Comparison of ENCODE assay signal across 12 cellular contexts in the genomic region with DNA sequence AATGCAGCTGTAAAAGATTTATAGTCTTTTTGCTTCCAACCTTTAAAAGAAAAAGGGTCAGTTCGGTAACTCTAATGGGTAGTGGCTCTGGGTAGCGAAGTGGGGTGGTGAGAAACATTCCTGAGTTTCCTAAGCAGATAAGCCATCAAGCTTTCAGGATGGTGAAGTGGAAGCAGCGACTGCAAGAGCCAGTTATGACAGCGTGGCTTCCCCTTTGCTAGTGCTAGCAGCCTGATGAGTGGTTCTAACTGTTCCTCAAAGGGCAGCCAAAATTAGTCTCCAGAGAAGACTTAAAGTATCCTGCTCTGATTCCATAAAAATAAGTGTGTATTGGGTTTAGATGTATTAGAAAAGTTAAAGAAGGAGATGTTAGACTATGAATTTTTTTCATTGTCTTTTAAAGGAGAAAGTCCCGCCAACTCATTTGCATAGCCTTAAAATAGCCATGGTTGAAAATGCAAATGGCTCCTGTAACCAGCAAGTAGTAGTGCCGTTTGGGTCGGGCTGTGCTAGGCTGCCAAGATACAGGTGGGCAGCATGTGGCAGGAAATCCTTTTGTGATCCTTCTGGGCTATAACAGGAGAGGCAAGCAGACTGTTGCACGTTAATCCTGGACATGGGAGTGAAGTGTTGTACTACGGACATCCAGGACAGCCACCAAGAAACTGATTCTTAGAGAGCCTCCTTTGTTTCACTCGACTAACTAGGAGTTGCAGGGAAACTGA. TPM values are rescaled to one million over a fixed set of nuclear protein-coding genes. Genes with fewer than 3 reads are reported as not detected.
A peak's percentile ranks its signal among the peaks of the same experiment; 100 is the strongest.
DNase-seq lines count a peak whose midpoint lies in the region; ATAC-seq, FAIRE-seq and TF ChIP-seq lines count a peak whose summit lies in the region.
"Had no signal": no experiment of that assay in that cellular context is flagged by ENCODE, and none has a peak within 500 bp of the region (broad histone marks: within the 10 kb centered on the region; RNA-seq: fewer than 3 reads in every experiment).

No MANE protein-coding gene starts in this region.

- H3K9me3 Mint-ChIP-seq in astrocyte (ENCODE audit: unreplicated experiment), result no peaks in the 10 kb centered on the region
- H3K9me3 Mint-ChIP-seq: activated naive CD8-positive, alpha-beta T cell treated with anti-CD3 and anti-CD28 coated beads for 36 hours had no signal

- H3K4me1 ChIP-seq in astrocyte (ENCODE audit: insufficient read depth, low read length), result peaks cover 3% of the 10 kb centered on the region

- H3K4me2 ChIP-seq in astrocyte (ENCODE audit: low read length), result peak overlapping the region; percentile 32
- H3K4me2 ChIP-seq: SK-N-SH had no signal

- no peaks in the 10 kb centered on the region for H3K27me3 Mint-ChIP-seq in astrocyte (ENCODE audit: low read depth, unreplicated experiment)

- no peaks in the 10 kb centered on the region for H3K36me3 ChIP-seq in GM06990 (ENCODE audit: control insufficient read depth, insufficient read depth, low read length)
- no peaks in the 10 kb centered on the region for H3K36me3 ChIP-seq in astrocyte (ENCODE audit: insufficient read depth, low read length)

- H3K4me3 ChIP-seq in GM06990 (replicated peaks; ENCODE audit: low read depth, low read length), result peak overlapping the region; percentile 38; the same call in 1 of the 2 replicates
- H3K4me3 ChIP-seq in astrocyte (ENCODE audit: insufficient read depth, low read depth, low read length), result no peak overlapping the region

- no peaks in the 10 kb centered on the region for H4K20me1 ChIP-seq in astrocyte (ENCODE audit: insufficient read depth, low read length)

- H3K4me3 Mint-ChIP-seq in astrocyte (ENCODE audit: unreplicated experiment), result peak overlapping the region; percentile 46
- H3K4me3 Mint-ChIP-seq: activated naive CD8-positive, alpha-beta T cell treated with anti-CD3 and anti-CD28 coated beads for 36 hours had no signal

- peak; percentile 89 for ATAC-seq in GM21367 (IDR thresholded peaks at IDR 0.05; ENCODE audit: unreplicated experiment)
- peak; percentile 77 for ATAC-seq in HG03175 (IDR thresholded peaks at IDR 0.05; ENCODE audit: unreplicated experiment)

- no peak overlapping the region for H3K27ac ChIP-seq in astrocyte (ENCODE audit: low read depth, low read length)
- H3K27ac ChIP-seq: HL-60 had no signal

- no peak for FAIRE-seq in astrocyte (lab: Jason Lieb, UNC)

- H2AFZ ChIP-seq in astrocyte (ENCODE audit: low read depth, low read length), result peak overlapping the region; percentile 26

- H3K9me3 ChIP-seq in astrocyte (ENCODE audit: insufficient read depth, low read depth, low read length), result no peaks in the 10 kb centered on the region
- H3K9me3 ChIP-seq: SK-N-SH had no signal

- no peak for DNase-seq in GM06990 (ENCODE audit: extremely low read depth, insufficient read length)
- DNase-seq in astrocyte (ENCODE audit: low read depth), result no peak
- no peak for DNase-seq in activated gamma-delta T cell (lab: John Stamatoyannopoulos, UW)
- no peak for DNase-seq in NCI-H510A (lab: John Stamatoyannopoulos, UW)
- DNase-seq in NCI-H345 treated with DMSO at 0.1 percent for 48 hours (lab: John Stamatoyannopoulos, UW; ENCODE audit: unreplicated experiment), result no peak
- DNase-seq in G401 (ENCODE audit: low spot score), result no peak
- DNase-seq: activated naive CD8-positive, alpha-beta T cell treated with anti-CD3 and anti-CD28 coated beads for 36 hours; C1 segment of cervical spinal cord; SK-N-SH had no signal

- H3K27ac Mint-ChIP-seq in astrocyte (ENCODE audit: unreplicated experiment), result peak overlapping the region; percentile 84
- H3K27ac Mint-ChIP-seq: activated naive CD8-positive, alpha-beta T cell treated with anti-CD3 and anti-CD28 coated beads for 36 hours had no signal

- in situ Hi-C loops in G401 (cut with HindIII; ENCODE audit: low sequenced_read_pairs), result no loop called here

- H3K4me1 Mint-ChIP-seq in astrocyte (ENCODE audit: low read depth, unreplicated experiment), result peaks cover 9% of the 10 kb centered on the region
- H3K4me1 Mint-ChIP-seq: activated naive CD8-positive, alpha-beta T cell treated with anti-CD3 and anti-CD28 coated beads for 36 hours had no signal

- no peak overlapping the region for H3K9ac ChIP-seq in astrocyte (ENCODE audit: low read length)
- H3K9ac ChIP-seq: SK-N-SH had no signal

- TF ChIP-seq CTCF in GM06990 (IDR thresholded peaks at IDR 0.05; ENCODE audit: insufficient read depth, low read length, poor library complexity, severe bottlenecking) (no peak), astrocyte (IDR thresholded peaks at IDR 0.05; ENCODE audit: insufficient read depth, low read depth, low read length) (no peak)

- H3K27me3 ChIP-seq in GM06990 (replicated peaks; ENCODE audit: control insufficient read depth, insufficient read depth, low read length), result no peaks in the 10 kb centered on the region
- peaks cover 2% of the 10 kb centered on the region for H3K27me3 ChIP-seq in astrocyte (ENCODE audit: insufficient read depth, low read length)

- no peaks in the 10 kb centered on the region for H3K79me2 ChIP-seq in astrocyte (ENCODE audit: insufficient read depth, low read length)

- no peaks in the 10 kb centered on the region for H3K36me3 Mint-ChIP-seq in astrocyte (ENCODE audit: low read depth, unreplicated experiment)
- H3K36me3 Mint-ChIP-seq: activated naive CD8-positive, alpha-beta T cell treated with anti-CD3 and anti-CD28 coated beads for 36 hours had no signal

RNA-seq across cellular contexts. Expression of a gene that starts 18.0 kb away (rescaled TPM):
- total RNA-seq in astrocyte, result 4.6 and 5.7 TPM in 2 replicates
- total RNA-seq in G401 (2014; rRNA removed; shearing (Covaris generic)), result 4.6 and 6.6 TPM in 2 replicates
- total RNA-seq: activated naive CD8-positive, alpha-beta T cell treated with anti-CD3 and anti-CD28 coated beads for 36 hours had no signal
